In genomic region chr2:150624001-150624401, GRCh38 we compare ENCODE assay signal across 12 cellular contexts.
DNase-seq lines count a peak whose midpoint lies in the region; ATAC-seq and TF ChIP-seq lines count a peak whose summit lies in the region.
"Had no signal": no experiment of that assay in that cellular context is flagged by ENCODE, and none has a peak within 500 bp of the region (broad histone marks: within the 10 kb centered on the region; RNA-seq: fewer than 3 reads in every experiment).

No MANE protein-coding gene starts in this region.

- H3K4me3 Mint-ChIP-seq in neural crest cell = peak overlapping the region; percentile 45
- H3K4me3 Mint-ChIP-seq in natural killer cell = no peak overlapping the region
- H3K4me3 Mint-ChIP-seq: activated B cell treated with CpG ODN at 0.5 μM for 24 hours; stimulated activated naive CD8-positive, alpha-beta T cell treated with anti-CD3 and anti-CD28 coated beads, Interleukin-15, Interleukin-2, amounts not matched to agents 100 ng/mL and 50 ng/mL, for 24 hours had no signal

- H3K36me3 Mint-ChIP-seq in neural crest cell (ENCODE audit: low read depth) (peaks cover 7% of the 10 kb centered on the region), natural killer cell (no peaks in the 10 kb centered on the region)

- TF ChIP-seq CTCF in neural crest cell (conservative IDR thresholded peaks at IDR 0.05) (no peak), natural killer cell (IDR thresholded peaks at IDR 0.05) (no peak)

- H3K27me3 Mint-ChIP-seq in neural crest cell (ENCODE audit: low read depth) = no peaks in the 10 kb centered on the region
- H3K27me3 Mint-ChIP-seq in natural killer cell (ENCODE audit: low read depth in 2 of 2) = no peaks in the 10 kb centered on the region
- H3K27me3 Mint-ChIP-seq: activated B cell treated with CpG ODN at 0.5 μM for 24 hours; stimulated activated naive CD8-positive, alpha-beta T cell treated with anti-CD3 and anti-CD28 coated beads, Interleukin-15, Interleukin-2, amounts not matched to agents 100 ng/mL and 50 ng/mL, for 24 hours had no signal

- H3K4me1 Mint-ChIP-seq in neural crest cell (peaks cover 52% of the 10 kb centered on the region), natural killer cell (no peaks in the 10 kb centered on the region)
- H3K4me1 Mint-ChIP-seq: activated B cell treated with CpG ODN at 0.5 μM for 24 hours had no signal

- DNase-seq in neural crest cell (ENCODE audit: low read depth, low spot score) (no peak), inferior parietal cortex (ENCODE audit: extremely low spot score) (no peak), amniotic stem cell (lab: John Stamatoyannopoulos, UW) (no peak), natural killer cell (no peak)
- no peak for DNase-seq in activated naive CD4-positive, alpha-beta T cell (lab: John Stamatoyannopoulos, UW)
- DNase-seq: activated B cell treated with CpG ODN at 0.5 μM for 24 hours, activated gamma-delta T cell, left cardiac atrium had no signal

- ATAC-seq in GM18517 (IDR thresholded peaks at IDR 0.05; ENCODE audit: unreplicated experiment) (peak; percentile 83), HG03060 (IDR thresholded peaks at IDR 0.05; ENCODE audit: low read depth, unreplicated experiment) (peak; percentile 57), SK-N-SH treated with all-trans-retinoic acid at 6 μM for 48 hours (peak; percentile 26), natural killer cell (no peak)
- ATAC-seq: left cardiac atrium had no signal

- H3K27ac Mint-ChIP-seq in neural crest cell (ENCODE audit: unreplicated experiment) = no peak overlapping the region
- H3K27ac Mint-ChIP-seq in natural killer cell = no peak overlapping the region
- H3K27ac Mint-ChIP-seq: activated B cell treated with CpG ODN at 0.5 μM for 24 hours; stimulated activated naive CD8-positive, alpha-beta T cell treated with anti-CD3 and anti-CD28 coated beads, Interleukin-15, Interleukin-2, amounts not matched to agents 100 ng/mL and 50 ng/mL, for 24 hours had no signal

- H3K9me3 Mint-ChIP-seq in neural crest cell = peaks cover 8% of the 10 kb centered on the region
- H3K9me3 Mint-ChIP-seq in natural killer cell = peaks cover 0 to 4% of the 10 kb centered on the region in 2 donors
- H3K9me3 Mint-ChIP-seq: activated B cell treated with CpG ODN at 0.5 μM for 24 hours had no signal

- intact Hi-C loops in natural killer cell (cut with micrococcal nuclease) = no loop called here

TF ChIP-seq in SK-N-SH treated with all-trans-retinoic acid at 6 μM for 48 hours, 23 proteins besides CTCF, POLR2A, EP300 and RAD21:
- TF ChIP-seq TOX (CRISPR knock-in tag; IDR thresholded peaks at IDR 0.05; ENCODE audit: borderline replicate concordance) (no peak), TCF4 (CRISPR knock-in tag; IDR thresholded peaks at IDR 0.05; ENCODE audit: borderline replicate concordance) (peak; percentile 21; the same call in 1 of the 2 replicates), ISL1 (CRISPR knock-in tag; IDR thresholded peaks at IDR 0.05) (peak; percentile 35; the same call in 1 of the 2 replicates)

Comparison
In these comparisons a context has a peak if more than half of its experiments do, and no peak if none do; other contexts are left out.
1. ATAC-seq: peak in GM18517 (single experiment), HG03060 (single experiment) and SK-N-SH treated with all-trans-retinoic acid at 6 μM for 48 hours (single experiment); none in natural killer cell (0 of 3).